Comparison of ENCODE assay signal across 8 cellular contexts in the genomic region with DNA sequence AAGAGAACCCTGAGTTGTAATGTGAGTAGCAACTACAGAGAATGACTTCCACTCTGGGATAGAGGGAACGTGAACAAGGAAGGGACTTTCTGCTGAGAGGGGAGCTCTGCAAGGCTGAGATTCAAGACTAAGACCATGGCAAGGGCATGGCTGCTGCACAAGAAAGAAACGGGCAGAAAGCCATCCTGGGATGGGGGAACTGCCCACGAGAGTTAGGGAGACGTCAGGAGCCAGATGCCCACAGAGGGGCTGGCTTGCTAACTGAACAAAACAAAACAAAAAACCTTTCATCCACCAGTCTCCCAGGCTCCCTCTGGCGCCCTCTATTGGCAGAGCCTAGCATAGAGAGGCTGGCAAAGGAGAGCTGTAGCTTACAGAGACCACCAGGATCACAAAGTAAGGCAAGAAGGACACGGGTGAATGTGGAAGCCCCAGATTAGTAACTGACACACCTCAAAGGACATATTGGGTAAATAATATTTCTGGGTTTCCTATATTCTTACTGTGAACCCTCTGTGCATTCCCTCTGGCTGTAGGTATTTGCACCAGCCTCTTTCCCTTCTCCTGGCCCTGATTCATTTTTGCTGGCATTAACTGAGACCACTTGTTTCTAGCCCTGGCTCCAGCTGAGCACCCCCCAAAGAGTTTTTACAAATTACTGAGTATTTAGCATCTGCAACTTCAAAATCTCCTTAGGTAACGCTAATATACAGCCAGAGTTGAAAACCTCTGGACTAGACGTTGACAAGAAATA.
DNase-seq lines count a peak whose midpoint lies in the region; ATAC-seq and TF ChIP-seq lines count a peak whose summit lies in the region.

No MANE protein-coding gene starts in this region.

- no peak for TF ChIP-seq POLR2A in vagina (IDR thresholded peaks at IDR 0.05)

- no peak overlapping the region for H3K27ac Mint-ChIP-seq in activated CD4-positive, alpha-beta T cell treated with anti-CD3 and anti-CD28 coated beads for 36 hours

- H3K4me3 Mint-ChIP-seq in activated CD4-positive, alpha-beta T cell treated with anti-CD3 and anti-CD28 coated beads for 36 hours = no peak overlapping the region

- CTCF ChIA-PET in activated CD4-positive, alpha-beta T cell treated with anti-CD3 and anti-CD28 coated beads for 36 hours (lab: Charles Lee) = interaction anchor here (0.5 to 2.5 kb wide), 12 partner anchors 10 to 632 kb away, joined by 3 to 13 read pairs (median 3); no protein-coding TSS in a partner anchor

- H3K27me3 Mint-ChIP-seq in activated CD4-positive, alpha-beta T cell treated with anti-CD3 and anti-CD28 coated beads for 36 hours = peaks cover 17% of the 10 kb centered on the region

- POLR2A ChIA-PET in activated CD4-positive, alpha-beta T cell treated with anti-CD3 and anti-CD28 coated beads for 36 hours (lab: Charles Lee) = no interaction called here

- no peaks in the 10 kb centered on the region for H3K36me3 ChIP-seq in vagina

- peak; percentile 78 for DNase-seq in activated CD4-positive, alpha-beta T cell treated with anti-CD3 and anti-CD28 coated beads for 36 hours
- DNase-seq in activated CD4-positive, alpha-beta T cell treated with anti-CD3 and anti-CD28 coated beads, Interleukin-2, amount 50 U/mL, for 4 hours = no peak
- DNase-seq in NAMALWA (ENCODE audit: low spot score) (peak; percentile 85), foreskin keratinocyte (peak; percentile 4 to 32), occipital lobe (lab: John Stamatoyannopoulos, UW) (peak; percentile 56), vagina (ENCODE audit: extremely low spot score in 2 of 2) (no peak)
- DNase-seq in activated CD4-positive, alpha-beta T cell treated with anti-CD3 and anti-CD28 coated beads, Interleukin-2, amount 50 U/mL, for 24 hours (ENCODE audit: low read depth in 1 of 2, low spot score in 1 of 2) = peak; percentile 1 to 7

- no peak for ATAC-seq in activated CD4-positive, alpha-beta T cell treated with anti-CD3 and anti-CD28 coated beads for 36 hours
- ATAC-seq in foreskin keratinocyte = peak; percentile 68
- ATAC-seq in HG03039 (IDR thresholded peaks at IDR 0.05; ENCODE audit: unreplicated experiment) = no peak

- peak; percentile 81 for TF ChIP-seq CTCF in foreskin keratinocyte (conservative IDR thresholded peaks at IDR 0.05)
- peak in 2 of 3 experiments; percentile 33 to 54 for TF ChIP-seq CTCF in vagina (IDR thresholded peaks at IDR 0.05)

- no peaks in the 10 kb centered on the region for H3K27me3 ChIP-seq in foreskin keratinocyte
- H3K27me3 ChIP-seq in vagina = no peaks in the 10 kb centered on the region

- H3K4me3 ChIP-seq in vagina = peak overlapping the region in 1 of 2 donors; percentile 37

- H3K36me3 Mint-ChIP-seq in activated CD4-positive, alpha-beta T cell treated with anti-CD3 and anti-CD28 coated beads for 36 hours (ENCODE audit: low read depth) = no peaks in the 10 kb centered on the region

- peaks cover 6% of the 10 kb centered on the region for H3K4me1 Mint-ChIP-seq in activated CD4-positive, alpha-beta T cell treated with anti-CD3 and anti-CD28 coated beads for 36 hours

- H3K9me3 ChIP-seq in vagina = no peaks in the 10 kb centered on the region

- intact Hi-C loops in activated CD4-positive, alpha-beta T cell treated with anti-CD3 and anti-CD28 coated beads for 36 hours (cut with DNase I, micrococcal nuclease) = loop anchor here (1.0 to 10.0 kb wide), 3 partner anchors 257 to 280 kb away; no protein-coding TSS in a partner anchor
- intact Hi-C loops in vagina (cut with DNase I) = no loop called here

- H3K4me1 ChIP-seq in foreskin keratinocyte = no peaks in the 10 kb centered on the region
- no peaks in the 10 kb centered on the region for H3K4me1 ChIP-seq in vagina

- H3K27ac ChIP-seq in foreskin keratinocyte (no peak overlapping the region), vagina (no peak overlapping the region)

- H3K9me3 Mint-ChIP-seq in activated CD4-positive, alpha-beta T cell treated with anti-CD3 and anti-CD28 coated beads for 36 hours (ENCODE audit: low read depth) = no peaks in the 10 kb centered on the region

Comparison
In these comparisons a context has a peak if more than half of its experiments do, and no peak if none do; other contexts are left out.
1. DNase-seq: peak in activated CD4-positive, alpha-beta T cell treated with anti-CD3 and anti-CD28 coated beads for 36 hours (single experiment), NAMALWA (single experiment), activated CD4-positive, alpha-beta T cell treated with anti-CD3 and anti-CD28 coated beads, Interleukin-2, amount 50 U/mL, for 24 hours (2 of 2), foreskin keratinocyte (2 of 2) and occipital lobe (single experiment); none in activated CD4-positive, alpha-beta T cell treated with anti-CD3 and anti-CD28 coated beads, Interleukin-2, amount 50 U/mL, for 4 hours (0 of 2) and vagina (0 of 2).